11 cellular contexts compared by ENCODE assay signal in genomic region chr7:50588937-50589336, GRCh38. TPM values are rescaled to one million over a fixed set of nuclear protein-coding genes. Genes with fewer than 3 reads are reported as not detected.
A peak's percentile ranks its signal among the peaks of the same experiment; 100 is the strongest.
DNase-seq lines count a peak whose midpoint lies in the region; ATAC-seq and TF ChIP-seq lines count a peak whose summit lies in the region.
"Had no signal": no experiment of that assay in that cellular context is flagged by ENCODE, and none has a peak within 500 bp of the region (broad histone marks: within the 10 kb centered on the region; RNA-seq: fewer than 3 reads in every experiment).

No MANE protein-coding gene starts in this region.

- no peaks in the 10 kb centered on the region for H3K9me2 ChIP-seq in OCI-LY1 (ENCODE audit: low read depth, low read length)

- H3K4me3 ChIP-seq in OCI-LY1 (ENCODE audit: low read depth, low read length, poor library complexity, severe bottlenecking) (no peak overlapping the region), gastrocnemius medialis (no peak overlapping the region)
- H3K4me3 ChIP-seq: BLaER1 had no signal

- no peak overlapping the region for H3K4me3 Mint-ChIP-seq in activated T-cell treated with anti-CD3 and anti-CD28 coated beads, Interleukin-2, amount 50 U/mL, for 72 hours

- peak; percentile 19 to 26 for ATAC-seq in activated T-cell treated with anti-CD3 and anti-CD28 coated beads, Interleukin-2, amount 50 U/mL, for 72 hours (replicated peaks in 1 of 2)
- peak; percentile 30 to 49 for ATAC-seq in gastrocnemius medialis
- ATAC-seq: sciatic nerve had no signal

- peaks cover 36% of the 10 kb centered on the region for H3K27me3 Mint-ChIP-seq in activated T-cell treated with anti-CD3 and anti-CD28 coated beads, Interleukin-2, amount 50 U/mL, for 72 hours (ENCODE audit: low read depth)

- TF ChIP-seq CTCF in OCI-LY1 (IDR thresholded peaks at IDR 0.05; ENCODE audit: low read length) (peak; percentile 2; the same call in 1 of the 2 replicates), gastrocnemius medialis (IDR thresholded peaks at IDR 0.05 in 4 of 5, conservative IDR thresholded peaks at IDR 0.05 in 1 of 5) (peak in 3 of 5 experiments; percentile 26 to 35 (median 34))

- no peak overlapping the region for H3K4me2 ChIP-seq in OCI-LY1 (ENCODE audit: low read length)
- H3K4me2 ChIP-seq: BLaER1 had no signal

- peaks cover under 1% of the 10 kb centered on the region for H3K4me1 Mint-ChIP-seq in activated T-cell treated with anti-CD3 and anti-CD28 coated beads, Interleukin-2, amount 50 U/mL, for 72 hours (ENCODE audit: low read depth)

- H3K36me3 ChIP-seq in OCI-LY1 (ENCODE audit: insufficient read depth, low read length) (no peaks in the 10 kb centered on the region), gastrocnemius medialis (peaks cover 0 to 17% of the 10 kb centered on the region in 2 donors)

- no peaks in the 10 kb centered on the region for H3F3A ChIP-seq in OCI-LY1 (ENCODE audit: insufficient read depth, low read length)

- in situ Hi-C loops in gastrocnemius medialis (cut with MboI; ENCODE audit: low sequenced_read_pairs in 4 of 4), result no loop called here

- H3K36me3 Mint-ChIP-seq in activated T-cell treated with anti-CD3 and anti-CD28 coated beads, Interleukin-2, amount 50 U/mL, for 72 hours (ENCODE audit: insufficient read depth in 2 of 2), result no peaks in the 10 kb centered on the region

- no peak for TF ChIP-seq POLR2A in erythroblast (IDR thresholded peaks at IDR 0.05; ENCODE audit: low read length)
- no peak for TF ChIP-seq POLR2A in gastrocnemius medialis (IDR thresholded peaks at IDR 0.05)

- no peak overlapping the region for H3K9ac ChIP-seq in OCI-LY1 (ENCODE audit: low read length)
- H3K9ac ChIP-seq: BLaER1 had no signal

- no peaks in the 10 kb centered on the region for H3K79me2 ChIP-seq in OCI-LY1 (ENCODE audit: insufficient read depth, low read length)

- H3K27ac ChIP-seq in OCI-LY1 (ENCODE audit: low read depth, low read length, poor library complexity, severe bottlenecking), result no peak overlapping the region
- H3K27ac ChIP-seq in gastrocnemius medialis, result no peak overlapping the region
- H3K27ac ChIP-seq: BLaER1 had no signal

- DNase-seq in activated T-cell treated with anti-CD3 and anti-CD28 coated beads, Interleukin-2, amount 50 U/mL, for 72 hours, result no peak
- DNase-seq in activated T-cell treated with anti-CD3 and anti-CD28 coated beads, Interleukin-2, amount 50 U/mL, for 48 hours, result no peak
- DNase-seq in erythroblast (lab: John Stamatoyannopoulos, UW) (peak; percentile 21 to 24), gastrocnemius medialis (peak in 1 of 2 donors; percentile 29), COLO668 (lab: John Stamatoyannopoulos, UW; ENCODE audit: unreplicated experiment) (no peak), NCI-H2081 (lab: John Stamatoyannopoulos, UW) (no peak), D341Med (ENCODE audit: low spot score) (no peak)
- DNase-seq: NCI-H1105 treated with DMSO at 0.1 percent for 48 hours had no signal

- H3K9me3 ChIP-seq in OCI-LY1 (ENCODE audit: low read length) (no peaks in the 10 kb centered on the region), gastrocnemius medialis (no peaks in the 10 kb centered on the region)

- no peaks in the 10 kb centered on the region for H3K4me1 ChIP-seq in OCI-LY1 (ENCODE audit: insufficient read depth, low read length, severe bottlenecking)
- H3K4me1 ChIP-seq in gastrocnemius medialis, result peaks cover 8% of the 10 kb centered on the region in 2 donors

- H3K27me3 ChIP-seq in OCI-LY1 (ENCODE audit: insufficient read depth, low read length) (0 out of 2 replicates have a peak, but pooled peaks cover 16% of the 10 kb centered on the region), gastrocnemius medialis (no peaks in the 10 kb centered on the region)
- H3K27me3 ChIP-seq: BLaER1 had no signal

- H3K9me3 Mint-ChIP-seq in activated T-cell treated with anti-CD3 and anti-CD28 coated beads, Interleukin-2, amount 50 U/mL, for 72 hours, result peaks cover 0 to under 1% of the 10 kb centered on the region in 2 donors

- no peak overlapping the region for H3K27ac Mint-ChIP-seq in activated T-cell treated with anti-CD3 and anti-CD28 coated beads, Interleukin-2, amount 50 U/mL, for 72 hours

- H2AFZ ChIP-seq in OCI-LY1 (ENCODE audit: low read length), result no peak overlapping the region

- intact Hi-C loops in gastrocnemius medialis (cut with DNase I; ENCODE audit: low total_unique reads), result no loop called here

- no peaks in the 10 kb centered on the region for H4K20me1 ChIP-seq in OCI-LY1 (ENCODE audit: insufficient read depth, low read length)
- H4K20me1 ChIP-seq: BLaER1 had no signal

RNA-seq across cellular contexts. Expression of gene DDC, which starts 23.7 kb away (rescaled TPM):
- not detected for total RNA-seq in activated T-cell treated with anti-CD3 and anti-CD28 coated beads, Interleukin-2, amount 50 U/mL, for 72 hours
- total RNA-seq in gastrocnemius medialis, result 1 to 10 TPM in 1 of 4 donors, under 1 TPM in 1, not detected in 2; 0.24 to 1.3 TPM
- total RNA-seq: sciatic nerve had no signal

Comparison
In these comparisons a context has a peak if more than half of its experiments do, and no peak if none do; other contexts are left out.
1. DNase-seq: peak in erythroblast (2 of 2); none in activated T-cell treated with anti-CD3 and anti-CD28 coated beads, Interleukin-2, amount 50 U/mL, for 72 hours (0 of 2), activated T-cell treated with anti-CD3 and anti-CD28 coated beads, Interleukin-2, amount 50 U/mL, for 48 hours (0 of 2), COLO668 (single experiment), NCI-H2081 (0 of 2) and D341Med (single experiment).